ENCODE assay signal across 20 cellular contexts in the genomic region with DNA sequence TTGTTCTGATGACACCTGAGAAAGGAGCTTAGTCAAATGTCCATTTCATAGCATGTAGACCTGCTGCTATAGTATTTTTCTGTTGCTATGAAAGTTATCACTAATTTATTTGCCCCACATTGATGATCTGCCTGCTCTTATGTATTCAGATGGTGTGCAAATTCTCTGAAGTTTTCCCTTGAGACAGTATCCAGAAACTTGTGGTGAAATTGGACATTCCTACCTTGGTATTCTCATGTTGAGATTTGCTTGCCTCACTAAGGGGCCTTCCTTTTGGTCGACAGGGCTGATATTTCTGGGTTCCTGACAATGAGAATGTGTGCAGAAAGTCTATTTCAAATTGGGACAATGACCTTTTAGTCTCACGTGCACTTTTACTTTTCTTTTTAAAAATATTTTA.
DNase-seq lines count a peak whose midpoint lies in the region.
"Had no signal": no experiment of that assay in that cellular context is flagged by ENCODE, and none has a peak within 500 bp of the region (broad histone marks: within the 10 kb centered on the region; RNA-seq: fewer than 3 reads in every experiment).

No MANE protein-coding gene starts in this region.

- no peaks in the 10 kb centered on the region for H3K36me3 ChIP-seq in adipocyte (ENCODE audit: control insufficient read depth, insufficient read depth, low read length, severe bottlenecking)
- H3K36me3 ChIP-seq: HAP-1 had no signal

- peak overlapping the region; percentile 62 for H3K27ac ChIP-seq in epithelial cell of prostate
- H3K27ac ChIP-seq: A549, C4-2B, PC-9, RWPE1 had no signal

- no peaks in the 10 kb centered on the region for H3K27me3 ChIP-seq in adipocyte (replicated peaks; ENCODE audit: control insufficient read depth, insufficient read depth, low read length)

- H3K4me3 ChIP-seq in adipocyte (ENCODE audit: low read length): no peak overlapping the region
- no peak overlapping the region for H3K4me3 ChIP-seq in skeletal muscle cell (ENCODE audit: low read depth, low read length)
- H3K4me3 ChIP-seq: A549, HAP-1, PC-9 had no signal

- H3K4me1 ChIP-seq in adipocyte (ENCODE audit: control insufficient read depth, insufficient read depth, low read length): peaks cover 14% of the 10 kb centered on the region
- H3K4me1 ChIP-seq: HAP-1 had no signal

- H3K9me3 ChIP-seq in adipocyte (ENCODE audit: control insufficient read depth, low read length): no peaks in the 10 kb centered on the region
- H3K9me3 ChIP-seq: HAP-1 had no signal

- H3K9ac ChIP-seq in adipocyte (ENCODE audit: low read length): no peak overlapping the region

- DNase-seq in EH (ENCODE audit: low read depth) (peak; percentile 27), adipocyte (ENCODE audit: low read depth) (peak; percentile 36), epithelial cell of prostate (ENCODE audit: low read depth, low spot score) (no peak), skeletal muscle cell (ENCODE audit: low read depth) (peak; percentile 56), SK-N-DZ (ENCODE audit: low spot score) (no peak), NCI-H82 (lab: John Stamatoyannopoulos, UW) (no peak)
- no peak for DNase-seq in activated T-cell treated with anti-CD3 and anti-CD28 coated beads, Interleukin-2, amount 50 U/mL, for 1 hour
- DNase-seq: DMS79 treated with DMSO at 0.1 percent for 48 hours, Kasumi-1, MM.1S, NCI-H1092, NCI-H1436 treated with DMSO at 0.1 percent for 48 hours, NCI-H2029, NCI-H345, NCI-H524 treated with DMSO at 0.1 percent for 48 hours, PC-9 had no signal

Comparison
In these comparisons a context has a peak if more than half of its experiments do, and no peak if none do; other contexts are left out.
1. DNase-seq: peak in EH (single experiment), adipocyte (single experiment) and skeletal muscle cell (single experiment); none in epithelial cell of prostate (single experiment), activated T-cell treated with anti-CD3 and anti-CD28 coated beads, Interleukin-2, amount 50 U/mL, for 1 hour (single experiment), SK-N-DZ (single experiment) and NCI-H82 (single experiment).